Comparison of ENCODE assay signal across 1 cellular context in the genomic region with DNA sequence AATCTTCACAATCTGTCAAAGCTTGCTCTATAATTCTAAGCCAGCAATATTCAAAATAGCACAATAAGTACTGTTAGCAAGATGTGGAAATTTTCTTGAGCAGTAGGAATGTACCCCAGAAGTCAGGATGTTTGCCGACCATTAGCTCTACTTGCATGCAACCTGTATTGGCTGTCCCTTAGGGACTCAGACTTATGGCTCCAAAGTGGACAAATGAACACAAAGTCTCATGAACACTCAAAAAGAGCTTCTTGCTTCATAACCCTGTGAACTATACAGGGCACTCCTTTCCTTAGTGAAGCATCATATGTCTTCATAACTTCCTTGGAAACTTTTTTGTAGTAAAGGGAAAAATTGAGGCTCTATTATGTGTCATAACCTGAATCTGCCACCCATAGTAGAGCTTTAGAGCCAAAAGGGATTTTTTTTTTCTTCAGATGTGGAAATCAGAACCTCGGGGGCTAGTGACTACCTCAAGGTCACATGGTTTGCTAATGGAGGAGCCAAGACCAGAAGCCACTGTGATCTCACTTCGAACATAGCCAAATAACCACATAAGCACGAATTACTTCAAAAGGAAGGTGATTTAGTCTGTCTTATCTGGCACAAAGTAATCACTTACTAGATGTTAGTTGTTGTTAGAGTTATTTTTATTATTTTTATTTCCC.
TF ChIP-seq lines count a peak whose summit lies in the region.

No MANE protein-coding gene starts in this region.

TF ChIP-seq in HCT116, 20 proteins besides CTCF, POLR2A, EP300 and RAD21 (continued from another document):
- TF ChIP-seq, protein P1, sequence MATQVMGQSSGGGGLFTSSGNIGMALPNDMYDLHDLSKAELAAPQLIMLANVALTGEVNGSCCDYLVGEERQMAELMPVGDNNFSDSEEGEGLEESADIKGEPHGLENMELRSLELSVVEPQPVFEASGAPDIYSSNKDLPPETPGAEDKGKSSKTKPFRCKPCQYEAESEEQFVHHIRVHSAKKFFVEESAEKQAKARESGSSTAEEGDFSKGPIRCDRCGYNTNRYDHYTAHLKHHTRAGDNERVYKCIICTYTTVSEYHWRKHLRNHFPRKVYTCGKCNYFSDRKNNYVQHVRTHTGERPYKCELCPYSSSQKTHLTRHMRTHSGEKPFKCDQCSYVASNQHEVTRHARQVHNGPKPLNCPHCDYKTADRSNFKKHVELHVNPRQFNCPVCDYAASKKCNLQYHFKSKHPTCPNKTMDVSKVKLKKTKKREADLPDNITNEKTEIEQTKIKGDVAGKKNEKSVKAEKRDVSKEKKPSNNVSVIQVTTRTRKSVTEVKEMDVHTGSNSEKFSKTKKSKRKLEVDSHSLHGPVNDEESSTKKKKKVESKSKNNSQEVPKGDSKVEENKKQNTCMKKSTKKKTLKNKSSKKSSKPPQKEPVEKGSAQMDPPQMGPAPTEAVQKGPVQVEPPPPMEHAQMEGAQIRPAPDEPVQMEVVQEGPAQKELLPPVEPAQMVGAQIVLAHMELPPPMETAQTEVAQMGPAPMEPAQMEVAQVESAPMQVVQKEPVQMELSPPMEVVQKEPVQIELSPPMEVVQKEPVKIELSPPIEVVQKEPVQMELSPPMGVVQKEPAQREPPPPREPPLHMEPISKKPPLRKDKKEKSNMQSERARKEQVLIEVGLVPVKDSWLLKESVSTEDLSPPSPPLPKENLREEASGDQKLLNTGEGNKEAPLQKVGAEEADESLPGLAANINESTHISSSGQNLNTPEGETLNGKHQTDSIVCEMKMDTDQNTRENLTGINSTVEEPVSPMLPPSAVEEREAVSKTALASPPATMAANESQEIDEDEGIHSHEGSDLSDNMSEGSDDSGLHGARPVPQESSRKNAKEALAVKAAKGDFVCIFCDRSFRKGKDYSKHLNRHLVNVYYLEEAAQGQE (IDR thresholded peaks at IDR 0.05; ENCODE audit: low read depth): no peak
- TF ChIP-seq, protein P2, sequence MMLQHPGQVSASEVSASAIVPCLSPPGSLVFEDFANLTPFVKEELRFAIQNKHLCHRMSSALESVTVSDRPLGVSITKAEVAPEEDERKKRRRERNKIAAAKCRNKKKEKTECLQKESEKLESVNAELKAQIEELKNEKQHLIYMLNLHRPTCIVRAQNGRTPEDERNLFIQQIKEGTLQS (IDR thresholded peaks at IDR 0.05): no peak
TF ChIP-seq in HCT116: peak in this region for 0.
